1 cellular context compared by ENCODE assay signal in the genomic region with DNA sequence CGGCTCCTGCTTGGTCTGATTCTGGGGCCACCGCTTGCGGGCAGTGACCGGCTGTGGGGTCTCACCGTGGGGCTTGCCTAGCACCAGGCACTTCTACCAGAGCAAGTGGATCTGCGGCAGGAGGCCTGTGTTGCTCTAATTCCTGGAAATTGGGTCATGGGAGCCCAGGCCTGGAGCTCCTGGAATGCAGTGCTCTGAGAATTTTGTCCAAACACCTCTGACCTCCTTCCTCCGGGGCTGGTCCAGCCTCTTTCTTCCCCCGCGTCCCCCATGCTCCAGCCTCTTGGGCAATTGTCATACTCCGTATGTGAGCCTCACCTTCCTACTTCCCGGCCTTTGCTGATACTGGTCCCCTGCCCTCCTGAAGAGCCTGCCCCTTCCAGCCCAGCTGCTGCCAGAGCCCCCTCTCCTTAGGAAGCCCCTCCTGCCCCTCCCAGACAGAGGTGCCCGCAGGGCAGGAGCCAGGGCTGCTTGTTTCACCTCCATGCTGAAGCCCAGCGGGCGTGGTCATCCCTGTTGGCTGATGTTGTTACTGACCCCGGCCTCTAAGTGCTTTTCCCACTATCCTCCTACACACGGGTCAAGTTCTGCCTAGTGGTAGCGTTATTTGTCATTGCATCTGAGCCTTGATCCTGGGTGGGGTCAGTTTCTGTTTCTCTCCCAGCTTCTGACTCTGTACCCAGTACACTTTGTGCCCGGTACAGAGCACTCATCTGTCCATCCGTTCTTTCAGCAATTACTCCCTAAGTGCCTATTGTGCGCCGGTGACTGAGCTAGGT.
TF ChIP-seq lines count a peak whose summit lies in the region.

No MANE protein-coding gene starts in this region.

TF ChIP-seq in HepG2, 621 proteins besides CTCF, POLR2A, EP300 and RAD21:
- TF ChIP-seq RFXANK (CRISPR knock-in tag; IDR thresholded peaks at IDR 0.05) (no peak), NFYC (CRISPR knock-in tag; IDR thresholded peaks at IDR 0.05) (no peak), HDAC2 (CRISPR knock-in tag; IDR thresholded peaks at IDR 0.05) (0 out of 2 replicates have a peak, but pooled peaks have one; percentile 20), ZNF337 (CRISPR knock-in tag; IDR thresholded peaks at IDR 0.05; ENCODE audit: borderline replicate concordance, low read depth) (no peak), NR2C2 (CRISPR knock-in tag; IDR thresholded peaks at IDR 0.05; ENCODE audit: borderline replicate concordance) (no peak), YY1 (IDR thresholded peaks at IDR 0.05; ENCODE audit: insufficient read depth, insufficient replicate concordance, low read depth, low read length) (no peak), TAF15 (IDR thresholded peaks at IDR 0.05; ENCODE audit: low read depth, low read length, poor library complexity, severe bottlenecking) (no peak), HNF4A (CRISPR knock-in tag; IDR thresholded peaks at IDR 0.05) (peak; percentile 53; the same call in 1 of the 2 replicates), ZNF333 (CRISPR knock-in tag; IDR thresholded peaks at IDR 0.05; ENCODE audit: borderline replicate concordance) (no peak)
- TF ChIP-seq, protein P1, sequence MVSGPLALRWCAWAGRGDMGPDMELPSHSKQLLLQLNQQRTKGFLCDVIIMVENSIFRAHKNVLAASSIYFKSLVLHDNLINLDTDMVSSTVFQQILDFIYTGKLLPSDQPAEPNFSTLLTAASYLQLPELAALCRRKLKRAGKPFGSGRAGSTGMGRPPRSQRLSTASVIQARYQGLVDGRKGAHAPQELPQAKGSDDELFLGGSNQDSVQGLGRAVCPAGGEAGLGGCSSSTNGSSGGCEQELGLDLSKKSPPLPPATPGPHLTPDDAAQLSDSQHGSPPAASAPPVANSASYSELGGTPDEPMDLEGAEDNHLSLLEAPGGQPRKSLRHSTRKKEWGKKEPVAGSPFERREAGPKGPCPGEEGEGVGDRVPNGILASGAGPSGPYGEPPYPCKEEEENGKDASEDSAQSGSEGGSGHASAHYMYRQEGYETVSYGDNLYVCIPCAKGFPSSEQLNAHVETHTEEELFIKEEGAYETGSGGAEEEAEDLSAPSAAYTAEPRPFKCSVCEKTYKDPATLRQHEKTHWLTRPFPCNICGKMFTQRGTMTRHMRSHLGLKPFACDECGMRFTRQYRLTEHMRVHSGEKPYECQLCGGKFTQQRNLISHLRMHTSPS (CRISPR knock-in tag; IDR thresholded peaks at IDR 0.05; ENCODE audit: low read depth) = 0 out of 2 replicates have a peak, but pooled peaks have one; percentile 27
TF ChIP-seq in HepG2: peak in this region for 3.
